In genomic region chr2:120310136-120310535, GRCh38 we compare ENCODE assay signal across 9 cellular contexts.
DNase-seq lines count a peak whose midpoint lies in the region; ATAC-seq and TF ChIP-seq lines count a peak whose summit lies in the region.
"Had no signal": no experiment of that assay in that cellular context is flagged by ENCODE, and none has a peak within 500 bp of the region (broad histone marks: within the 10 kb centered on the region; RNA-seq: fewer than 3 reads in every experiment).

No MANE protein-coding gene starts in this region.

- TF ChIP-seq CTCF in GM13976 (IDR thresholded peaks at IDR 0.05; ENCODE audit: borderline replicate concordance, control extremely low read depth, extremely low read depth, insufficient read depth, missing control alignments): no peak

- peak; percentile 77 for DNase-seq in GM13976 (ENCODE audit: low spot score)
- DNase-seq in NCI-H69 (lab: John Stamatoyannopoulos, UW): peak; percentile 67
- DNase-seq in activated CD8-positive, alpha-beta memory T cell treated with anti-CD3 and anti-CD28 coated beads for 24 hours: no peak
- DNase-seq in 8988T: no peak
- no peak for DNase-seq in DMS53 treated with DMSO at 0.1 percent for 48 hours (lab: John Stamatoyannopoulos, UW; ENCODE audit: unreplicated experiment)
- DNase-seq: psoas muscle had no signal

- ATAC-seq in GM19438 (IDR thresholded peaks at IDR 0.05; ENCODE audit: low read depth, unreplicated experiment): peak; percentile 47
- ATAC-seq in HG02885 (IDR thresholded peaks at IDR 0.05; ENCODE audit: poor library complexity, unreplicated experiment): peak; percentile 82
- ATAC-seq in HG02973 (IDR thresholded peaks at IDR 0.05; ENCODE audit: unreplicated experiment): no peak
- ATAC-seq: psoas muscle had no signal

- in situ Hi-C loops in GM13976 (cut with MboI; ENCODE audit: low sequenced_read_pairs, unreplicated experiment): no loop called here

Comparison
In these comparisons a context has a peak if more than half of its experiments do, and no peak if none do; other contexts are left out.
1. DNase-seq: peak in GM13976 (single experiment) and NCI-H69 (single experiment); none in activated CD8-positive, alpha-beta memory T cell treated with anti-CD3 and anti-CD28 coated beads for 24 hours (single experiment), 8988T (single experiment) and DMS53 treated with DMSO at 0.1 percent for 48 hours (single experiment).